ENCODE assay signal across 1 cellular context in the genomic region with DNA sequence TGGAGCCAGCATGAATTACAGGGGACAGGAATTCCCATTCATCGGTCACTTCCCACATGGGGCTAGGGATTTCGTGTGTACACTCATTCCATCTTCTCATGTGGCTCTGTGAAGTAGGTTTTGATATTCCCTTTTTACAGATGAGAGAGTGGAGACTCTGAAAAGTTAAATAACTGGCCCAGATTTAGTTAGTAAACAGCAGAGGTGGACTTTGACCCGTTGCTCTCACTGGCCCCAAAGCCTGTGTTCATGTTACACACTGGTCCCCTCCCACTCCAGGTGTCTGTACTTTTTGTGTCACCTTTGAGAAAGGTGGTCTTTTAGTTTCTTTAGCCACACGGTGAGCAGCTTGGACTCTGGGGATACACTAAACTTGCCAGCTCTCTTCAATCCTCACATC.
TF ChIP-seq lines count a peak whose summit lies in the region.

No MANE protein-coding gene starts in this region.

TF ChIP-seq in HepG2, 621 proteins besides CTCF, POLR2A, EP300 and RAD21 (continued from another document):
- TF ChIP-seq, protein P1, sequence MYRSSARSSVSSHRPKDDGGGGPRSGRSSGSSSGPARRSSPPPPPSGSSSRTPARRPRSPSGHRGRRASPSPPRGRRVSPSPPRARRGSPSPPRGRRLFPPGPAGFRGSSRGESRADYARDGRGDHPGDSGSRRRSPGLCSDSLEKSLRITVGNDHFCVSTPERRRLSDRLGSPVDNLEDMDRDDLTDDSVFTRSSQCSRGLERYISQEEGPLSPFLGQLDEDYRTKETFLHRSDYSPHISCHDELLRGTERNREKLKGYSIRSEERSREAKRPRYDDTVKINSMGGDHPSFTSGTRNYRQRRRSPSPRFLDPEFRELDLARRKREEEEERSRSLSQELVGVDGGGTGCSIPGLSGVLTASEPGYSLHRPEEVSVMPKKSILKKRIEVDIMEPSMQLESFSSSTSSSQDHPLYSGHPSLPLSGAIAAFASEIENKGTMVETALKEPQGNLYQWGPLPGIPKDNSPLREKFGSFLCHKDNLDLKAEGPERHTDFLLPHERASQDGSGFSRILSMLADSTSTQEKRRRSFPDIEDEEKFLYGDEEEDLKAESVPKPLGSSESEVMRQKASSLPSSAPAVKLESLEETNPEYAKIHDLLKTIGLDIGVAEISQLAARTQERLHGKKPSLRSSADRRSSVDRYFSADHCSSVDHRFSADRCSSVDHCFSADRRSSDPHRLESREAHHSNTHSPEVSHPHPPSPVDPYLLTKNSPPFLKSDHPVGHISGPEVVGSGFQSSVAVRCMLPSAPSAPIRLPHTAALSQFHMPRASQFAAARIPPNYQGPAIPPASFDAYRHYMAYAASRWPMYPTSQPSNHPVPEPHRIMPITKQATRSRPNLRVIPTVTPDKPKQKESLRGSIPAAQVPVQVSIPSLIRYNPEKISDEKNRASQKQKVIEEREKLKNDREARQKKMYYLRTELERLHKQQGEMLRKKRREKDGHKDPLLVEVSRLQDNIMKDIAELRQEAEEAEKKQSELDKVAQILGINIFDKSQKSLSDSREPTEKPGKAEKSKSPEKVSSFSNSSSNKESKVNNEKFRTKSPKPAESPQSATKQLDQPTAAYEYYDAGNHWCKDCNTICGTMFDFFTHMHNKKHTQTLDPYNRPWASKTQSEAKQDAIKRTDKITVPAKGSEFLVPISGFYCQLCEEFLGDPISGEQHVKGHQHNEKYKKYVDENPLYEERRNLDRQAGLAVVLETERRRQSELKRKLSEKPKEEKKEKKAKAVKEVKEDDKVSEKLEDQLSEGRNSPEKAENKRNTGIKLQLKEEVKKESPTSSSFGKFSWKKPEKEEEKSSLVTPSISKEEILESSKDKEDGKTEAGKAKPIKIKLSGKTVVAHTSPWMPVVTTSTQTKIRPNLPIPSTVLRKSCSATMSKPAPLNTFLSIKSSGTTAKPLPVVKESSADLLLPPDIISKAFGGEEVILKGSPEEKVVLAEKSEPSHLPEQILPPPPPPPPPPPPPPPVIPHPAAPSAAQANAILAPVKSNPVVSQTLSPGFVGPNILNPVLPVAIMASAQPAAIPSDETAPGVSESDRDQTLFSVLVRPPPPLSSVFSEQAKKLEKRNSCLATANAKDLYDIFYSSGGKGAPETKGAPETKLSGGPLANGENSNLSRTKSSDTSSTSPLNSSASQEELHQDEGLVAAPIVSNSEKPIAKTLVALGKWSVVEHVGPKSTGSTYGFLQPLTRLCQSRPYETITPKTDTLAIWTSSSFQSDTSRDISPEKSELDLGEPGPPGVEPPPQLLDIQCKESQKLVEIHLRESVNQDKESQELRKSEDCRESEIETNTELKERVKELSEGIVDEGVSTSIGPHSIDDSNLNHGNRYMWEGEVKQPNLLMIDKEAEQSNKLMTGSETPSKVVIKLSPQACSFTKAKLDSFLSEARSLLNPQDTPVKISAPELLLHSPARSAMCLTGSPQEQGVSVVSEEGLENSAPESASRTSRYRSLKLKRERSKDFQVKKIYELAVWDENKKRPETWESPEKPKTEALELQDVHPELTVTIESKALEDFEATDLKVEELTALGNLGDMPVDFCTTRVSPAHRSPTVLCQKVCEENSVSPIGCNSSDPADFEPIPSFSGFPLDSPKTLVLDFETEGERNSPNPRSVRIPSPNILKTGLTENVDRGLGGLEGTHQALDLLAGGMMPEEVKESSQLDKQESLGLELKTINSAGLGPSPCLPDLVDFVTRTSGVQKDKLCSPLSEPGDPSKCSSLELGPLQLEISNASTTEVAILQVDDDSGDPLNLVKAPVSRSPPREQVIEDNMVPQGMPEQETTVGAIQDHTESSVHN (CRISPR knock-in tag; IDR thresholded peaks at IDR 0.05) = no peak
- no peak for TF ChIP-seq PRDM4 (CRISPR knock-in tag; IDR thresholded peaks at IDR 0.05; ENCODE audit: borderline replicate concordance)
- TF ChIP-seq, protein P2, sequence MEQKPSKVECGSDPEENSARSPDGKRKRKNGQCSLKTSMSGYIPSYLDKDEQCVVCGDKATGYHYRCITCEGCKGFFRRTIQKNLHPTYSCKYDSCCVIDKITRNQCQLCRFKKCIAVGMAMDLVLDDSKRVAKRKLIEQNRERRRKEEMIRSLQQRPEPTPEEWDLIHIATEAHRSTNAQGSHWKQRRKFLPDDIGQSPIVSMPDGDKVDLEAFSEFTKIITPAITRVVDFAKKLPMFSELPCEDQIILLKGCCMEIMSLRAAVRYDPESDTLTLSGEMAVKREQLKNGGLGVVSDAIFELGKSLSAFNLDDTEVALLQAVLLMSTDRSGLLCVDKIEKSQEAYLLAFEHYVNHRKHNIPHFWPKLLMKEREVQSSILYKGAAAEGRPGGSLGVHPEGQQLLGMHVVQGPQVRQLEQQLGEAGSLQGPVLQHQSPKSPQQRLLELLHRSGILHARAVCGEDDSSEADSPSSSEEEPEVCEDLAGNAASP (CRISPR knock-in tag; IDR thresholded peaks at IDR 0.05; ENCODE audit: borderline replicate concordance) = peak; percentile 70; the same call in 1 of the 2 replicates
- TF ChIP-seq ZEB1 (IDR thresholded peaks at IDR 0.05; ENCODE audit: insufficient replicate concordance, low read depth) = peak; percentile 72
- no peak for TF ChIP-seq SOX6 (IDR thresholded peaks at IDR 0.05)
- TF ChIP-seq SOX6 (CRISPR knock-in tag; IDR thresholded peaks at IDR 0.05) = 0 out of 2 replicates have a peak, but pooled peaks have one; percentile 28
- peak; percentile 70; the same call in 1 of the 2 replicates for TF ChIP-seq ZNF644 (CRISPR knock-in tag; IDR thresholded peaks at IDR 0.05; ENCODE audit: low read depth)
- TF ChIP-seq HNF4G (IDR thresholded peaks at IDR 0.05; ENCODE audit: borderline replicate concordance, low read depth, low read length) = peak; percentile 86
- peak; percentile 88; the same call in 1 of the 2 replicates for TF ChIP-seq HNF4G (CRISPR knock-in tag; IDR thresholded peaks at IDR 0.05; ENCODE audit: borderline replicate concordance, low read depth)
- peak; percentile 72 for TF ChIP-seq GATAD2A (CRISPR knock-in tag; IDR thresholded peaks at IDR 0.05)
- TF ChIP-seq, protein P3, sequence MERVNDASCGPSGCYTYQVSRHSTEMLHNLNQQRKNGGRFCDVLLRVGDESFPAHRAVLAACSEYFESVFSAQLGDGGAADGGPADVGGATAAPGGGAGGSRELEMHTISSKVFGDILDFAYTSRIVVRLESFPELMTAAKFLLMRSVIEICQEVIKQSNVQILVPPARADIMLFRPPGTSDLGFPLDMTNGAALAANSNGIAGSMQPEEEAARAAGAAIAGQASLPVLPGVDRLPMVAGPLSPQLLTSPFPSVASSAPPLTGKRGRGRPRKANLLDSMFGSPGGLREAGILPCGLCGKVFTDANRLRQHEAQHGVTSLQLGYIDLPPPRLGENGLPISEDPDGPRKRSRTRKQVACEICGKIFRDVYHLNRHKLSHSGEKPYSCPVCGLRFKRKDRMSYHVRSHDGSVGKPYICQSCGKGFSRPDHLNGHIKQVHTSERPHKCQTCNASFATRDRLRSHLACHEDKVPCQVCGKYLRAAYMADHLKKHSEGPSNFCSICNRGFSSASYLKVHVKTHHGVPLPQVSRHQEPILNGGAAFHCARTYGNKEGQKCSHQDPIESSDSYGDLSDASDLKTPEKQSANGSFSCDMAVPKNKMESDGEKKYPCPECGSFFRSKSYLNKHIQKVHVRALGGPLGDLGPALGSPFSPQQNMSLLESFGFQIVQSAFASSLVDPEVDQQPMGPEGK (CRISPR knock-in tag; IDR thresholded peaks at IDR 0.05) = peak; percentile 27; the same call in 1 of the 2 replicates
- TF ChIP-seq ZMYM2 (CRISPR knock-in tag; IDR thresholded peaks at IDR 0.05) = peak; percentile 89
- peak; percentile 90 for TF ChIP-seq FOXO1 (CRISPR knock-in tag; IDR thresholded peaks at IDR 0.05)
- TF ChIP-seq FOXP1 (IDR thresholded peaks at IDR 0.05) = no peak
- peak; percentile 61 for TF ChIP-seq FOXP1 (CRISPR knock-in tag; IDR thresholded peaks at IDR 0.05)
- TF ChIP-seq ZNF180 (CRISPR knock-in tag; IDR thresholded peaks at IDR 0.05; ENCODE audit: borderline replicate concordance, low read depth) = no peak
